Comparison of ENCODE assay signal across 11 cellular contexts in the genomic region with DNA sequence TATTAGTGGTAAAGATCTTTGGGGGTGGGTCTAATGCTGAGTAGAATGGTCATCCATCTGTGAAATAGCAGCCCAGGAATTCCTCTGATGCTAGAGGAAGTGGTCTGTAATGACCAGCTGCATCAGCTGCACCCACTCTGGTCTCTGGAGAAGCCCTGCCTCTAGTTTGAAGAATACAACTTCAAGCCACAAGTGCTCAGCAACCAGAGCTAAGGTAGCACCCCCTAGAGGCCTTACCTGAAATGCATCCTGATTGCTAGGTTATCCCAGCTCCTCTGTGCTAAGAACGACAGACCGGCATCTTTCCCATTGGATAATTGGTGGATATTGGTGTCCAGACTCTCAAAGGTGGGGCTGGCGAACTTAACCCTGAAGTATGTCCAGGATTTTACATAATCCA. TPM values are rescaled to one million over a fixed set of nuclear protein-coding genes. Genes with fewer than 3 reads are reported as not detected.
DNase-seq lines count a peak whose midpoint lies in the region; ATAC-seq, FAIRE-seq and TF ChIP-seq lines count a peak whose summit lies in the region.
"Had no signal": no experiment of that assay in that cellular context is flagged by ENCODE, and none has a peak within 500 bp of the region (broad histone marks: within the 10 kb centered on the region; RNA-seq: fewer than 3 reads in every experiment).

No MANE protein-coding gene starts in this region.

- peak; percentile 30 for TF ChIP-seq CTCF in endothelial cell (IDR thresholded peaks at IDR 0.05; ENCODE audit: unreplicated experiment)

- H3K36me3 Mint-ChIP-seq in endothelial cell (ENCODE audit: low read depth, unreplicated experiment) = no peaks in the 10 kb centered on the region

- no peaks in the 10 kb centered on the region for H3K9me3 Mint-ChIP-seq in endothelial cell (ENCODE audit: unreplicated experiment)

- FAIRE-seq in H54 (lab: Jason Lieb, UNC) = no peak

- peak; percentile 43 for DNase-seq in activated CD4-positive, alpha-beta T cell treated with anti-CD3 and anti-CD28 coated beads for 48 hours
- no peak for DNase-seq in activated CD4-positive, alpha-beta T cell treated with anti-CD3 and anti-CD28 coated beads for 1 hour
- DNase-seq in NCI-H460 (ENCODE audit: extremely low read depth, low read depth) (peak; percentile 1), endothelial cell (ENCODE audit: low spot score) (peak; percentile 31), H54 (ENCODE audit: insufficient read length, low spot score) (no peak), OCI-M2 (lab: John Stamatoyannopoulos, UW; ENCODE audit: unreplicated experiment) (no peak)
- DNase-seq in stimulated activated CD8-positive, alpha-beta memory T cell treated with anti-CD3 and anti-CD28 coated beads, Interleukin-4, amount 100 ng/mL, for 48 hours = peak; percentile 54
- DNase-seq: caudate nucleus, naive B cell, stomach had no signal

- peaks cover 2% of the 10 kb centered on the region for H3K27me3 Mint-ChIP-seq in endothelial cell (ENCODE audit: unreplicated experiment)

- no peak for TF ChIP-seq POLR2A in H54 (IDR thresholded peaks at IDR 0.05; ENCODE audit: low read depth, low read length)

- no peaks in the 10 kb centered on the region for H3K4me1 Mint-ChIP-seq in endothelial cell (ENCODE audit: unreplicated experiment)

- no peak for ATAC-seq in GM19455 (IDR thresholded peaks at IDR 0.05; ENCODE audit: unreplicated experiment)

- H3K27ac Mint-ChIP-seq in endothelial cell (ENCODE audit: unreplicated experiment) = no peak overlapping the region

- H3K4me3 Mint-ChIP-seq in endothelial cell (ENCODE audit: unreplicated experiment) = no peak overlapping the region

RNA-seq across cellular contexts. Expression of a gene that starts 58.2 kb away (rescaled TPM):
- not detected in 2 replicates for total RNA-seq in NCI-H460 (2014; rRNA removed; shearing (Covaris generic))
- polyA plus RNA-seq in NCI-H460 (2014; cell fraction: nucleus; rRNA removed) = not detected in 2 replicates
- total RNA-seq in endothelial cell (ENCODE audit: unreplicated experiment) = 0.05 TPM

Comparison
In these comparisons a context has a peak if more than half of its experiments do, and no peak if none do; other contexts are left out.
1. DNase-seq: peak in activated CD4-positive, alpha-beta T cell treated with anti-CD3 and anti-CD28 coated beads for 48 hours (single experiment), NCI-H460 (single experiment), endothelial cell (single experiment) and stimulated activated CD8-positive, alpha-beta memory T cell treated with anti-CD3 and anti-CD28 coated beads, Interleukin-4, amount 100 ng/mL, for 48 hours (single experiment); none in activated CD4-positive, alpha-beta T cell treated with anti-CD3 and anti-CD28 coated beads for 1 hour (single experiment), H54 (single experiment) and OCI-M2 (single experiment).